19 cellular contexts compared by ENCODE assay signal in the genomic region with DNA sequence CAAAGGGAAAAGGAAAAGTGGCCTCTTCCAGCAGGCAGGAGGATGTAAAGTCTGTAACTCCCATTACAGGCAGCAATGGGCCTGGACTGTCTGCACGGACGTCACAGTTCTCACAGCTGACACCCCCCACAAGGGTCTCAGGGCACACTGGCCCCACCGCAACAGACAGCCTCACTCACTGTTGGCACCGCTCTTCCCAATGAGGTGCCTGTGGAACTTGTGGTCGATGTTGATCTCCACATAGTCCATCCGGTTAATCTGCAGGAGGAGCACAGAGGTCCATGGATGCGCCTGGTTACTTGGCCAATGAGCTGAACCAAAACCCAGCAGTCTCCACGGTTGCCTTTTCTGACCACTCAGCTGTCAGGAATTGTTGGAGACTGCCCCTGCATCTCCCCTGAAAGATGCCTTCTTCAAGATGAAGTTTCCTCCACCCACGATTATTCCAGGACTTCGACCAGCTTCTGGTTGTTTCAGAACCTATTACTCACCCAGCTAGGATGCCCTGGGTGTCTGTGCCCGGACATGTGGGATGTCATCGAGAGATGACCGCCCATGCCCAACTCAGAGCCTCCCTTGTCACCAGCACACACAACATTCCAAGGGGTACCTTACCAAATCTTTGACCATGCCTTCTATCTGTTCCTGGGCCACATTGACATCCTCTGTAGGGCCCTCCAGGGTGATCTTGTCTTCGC.
"Had no signal": no experiment of that assay in that cellular context is flagged by ENCODE, and none has a peak within 500 bp of the region (broad histone marks: within the 10 kb centered on the region; RNA-seq: fewer than 3 reads in every experiment).

No MANE protein-coding gene starts in this region.

- H3K4me1 ChIP-seq: left ventricle myocardium inferior, suprapubic skin, thyroid gland had no signal

- H3K27ac ChIP-seq: dorsolateral prefrontal cortex, epithelial cell of prostate, esophagus muscularis mucosa, gastrocnemius medialis, heart right ventricle, left ventricle myocardium inferior, suprapubic skin, thyroid gland, uterus had no signal

- H3K36me3 ChIP-seq: uterus had no signal

- H3K27me3 ChIP-seq: dorsolateral prefrontal cortex, esophagus muscularis mucosa, gastrocnemius medialis, heart right ventricle, suprapubic skin, thyroid gland, uterus had no signal

- ATAC-seq: gastrocnemius medialis, left cardiac atrium had no signal

- H3K9me3 ChIP-seq: esophagus muscularis mucosa, gastrocnemius medialis, heart right ventricle, left ventricle myocardium inferior, suprapubic skin, thyroid gland, uterus had no signal

- DNase-seq: cortex of kidney; dorsolateral prefrontal cortex; effector CD8-positive, alpha-beta T cell; gastrocnemius medialis; heart right ventricle; hypothalamus; left cardiac atrium; left ventricle myocardium inferior; mesenchymal stem cell; naive B cell; small intestine; stimulated activated CD4-positive, alpha-beta T cell treated with anti-CD3 and anti-CD28 coated beads, Interleukin-12 subunit alpha, Interleukin-12 subunit beta, amount 100 ng/mL, for 4 hours; stimulated activated naive CD4-positive, alpha-beta T cell treated with Interleukin-2 at 50 U/mL for 16 hours; thyroid gland had no signal

- H3K4me3 ChIP-seq: dorsolateral prefrontal cortex, esophagus muscularis mucosa, gastrocnemius medialis, heart right ventricle, left ventricle myocardium inferior, lung, suprapubic skin, thyroid gland, uterus had no signal

- FAIRE-seq: small intestine had no signal
